In genomic region chr20:35994994-35995453, GRCh38 we compare ENCODE assay signal across 1 cellular context.
TF ChIP-seq lines count a peak whose summit lies in the region.

No MANE protein-coding gene starts in this region.

TF ChIP-seq in GM23338, 12 proteins besides CTCF, POLR2A, EP300 and RAD21 (continued from another document):
- TF ChIP-seq REST (IDR thresholded peaks at IDR 0.05; ENCODE audit: unreplicated experiment): no peak
TF ChIP-seq in GM23338: peak in this region for 3.
